In genomic region chr18:12497839-12498238, GRCh38 we compare ENCODE assay signal across 35 cellular contexts.
"Had no signal": no experiment of that assay in that cellular context is flagged by ENCODE, and none has a peak within 500 bp of the region (broad histone marks: within the 10 kb centered on the region; RNA-seq: fewer than 3 reads in every experiment).

No MANE protein-coding gene starts in this region.

- H3K9me3 Mint-ChIP-seq: activated B cell treated with CpG ODN at 0.5 μM for 24 hours; activated CD4-positive, alpha-beta memory T cell treated with anti-CD3 and anti-CD28 coated beads for 36 hours; activated CD4-positive, alpha-beta T cell treated with anti-CD3 and anti-CD28 coated beads, Interleukin-2, amount 10 ng/mL, durations not matched to agents 24 days and 14 days; activated CD8-positive, alpha-beta T cell treated with anti-CD3 and anti-CD28 coated beads for 36 hours; activated naive CD4-positive, alpha-beta T cell treated with anti-CD3 and anti-CD28 coated beads, Interleukin-2, amount 50 U/mL, for 72 hours; activated naive CD8-positive, alpha-beta T cell treated with anti-CD3 and anti-CD28 coated beads for 36 hours; activated T-cell treated with anti-CD3 and anti-CD28 coated beads, Interleukin-2, amount 50 U/mL, for 4 hours; activated T-cell treated with anti-CD3 and anti-CD28 coated beads, Interleukin-2, amount 50 U/mL, for 72 hours; activated T-helper 1 cell treated with anti-CD3 and anti-CD28 coated beads, Interleukin-12 subunit alpha, Interleukin-12 subunit beta, Interleukin-2, Interleukin-4 antibody, amounts not matched to agents 30 ng/mL and 10 ng/mL and 1 ng/mL, durations not matched to agents 14 hours and 24 hours and 36 hours; activated T-helper 17 cell treated with anti-CD3 and anti-CD28 coated beads, Interleukin-2, amount 50 U/mL, for 72 hours; T-helper 1 cell treated with Interleukin-12 subunit alpha and Interleukin-12 subunit beta and Interleukin-4 antibody, amounts not matched to agents 30 μg/mL and 1 μg/mL, for 36 hours; T-helper 2 cell treated with Interferon-gamma antibody and Interleukin-4, amounts not matched to agents 5 μg/mL and 100 μg/mL, for 36 hours had no signal

- H3K36me3 ChIP-seq: adrenal gland, breast epithelium had no signal

- H3K27ac ChIP-seq: adrenal gland, body of pancreas, brain microvascular endothelial cell, breast epithelium, VCaP had no signal

- H3K36me3 Mint-ChIP-seq: activated CD4-positive, alpha-beta memory T cell treated with anti-CD3 and anti-CD28 coated beads for 36 hours; activated naive CD4-positive, alpha-beta T cell treated with anti-CD3 and anti-CD28 coated beads, Interleukin-2, amount 50 U/mL, for 72 hours; activated naive CD8-positive, alpha-beta T cell treated with anti-CD3 and anti-CD28 coated beads for 36 hours had no signal

- H3K4me1 ChIP-seq: adrenal gland, body of pancreas, breast epithelium had no signal

- H3K4me3 Mint-ChIP-seq: activated B cell treated with CpG ODN at 0.5 μM for 24 hours; activated CD4-positive, alpha-beta memory T cell treated with anti-CD3 and anti-CD28 coated beads for 36 hours; activated CD4-positive, alpha-beta T cell treated with anti-CD3 and anti-CD28 coated beads, Interleukin-2, amount 10 ng/mL, durations not matched to agents 24 days and 14 days; activated CD8-positive, alpha-beta T cell treated with anti-CD3 and anti-CD28 coated beads for 36 hours; activated naive CD8-positive, alpha-beta T cell treated with anti-CD3 and anti-CD28 coated beads for 36 hours; activated T-cell treated with anti-CD3 and anti-CD28 coated beads, Interleukin-2, amount 50 U/mL, for 4 hours; activated T-cell treated with anti-CD3 and anti-CD28 coated beads, Interleukin-2, amount 50 U/mL, for 72 hours; activated T-helper 1 cell treated with anti-CD3 and anti-CD28 coated beads, Interleukin-12 subunit alpha, Interleukin-12 subunit beta, Interleukin-2, Interleukin-4 antibody, amounts not matched to agents 30 ng/mL and 10 ng/mL and 1 ng/mL, durations not matched to agents 14 hours and 24 hours and 36 hours; activated T-helper 17 cell treated with anti-CD3 and anti-CD28 coated beads, Interleukin-2, amount 50 U/mL, for 72 hours; T-helper 1 cell treated with Interleukin-12 subunit alpha and Interleukin-12 subunit beta and Interleukin-4 antibody, amounts not matched to agents 30 μg/mL and 1 μg/mL, for 36 hours; T-helper 2 cell treated with Interferon-gamma antibody and Interleukin-4, amounts not matched to agents 5 μg/mL and 100 μg/mL, for 36 hours had no signal

- H3K27ac Mint-ChIP-seq: activated B cell treated with CpG ODN at 0.5 μM for 24 hours; activated CD4-positive, alpha-beta memory T cell treated with anti-CD3 and anti-CD28 coated beads for 36 hours; activated CD4-positive, alpha-beta T cell treated with anti-CD3 and anti-CD28 coated beads, Interleukin-2, amount 10 ng/mL, durations not matched to agents 24 days and 14 days; activated CD8-positive, alpha-beta T cell treated with anti-CD3 and anti-CD28 coated beads for 36 hours; activated naive CD4-positive, alpha-beta T cell treated with anti-CD3 and anti-CD28 coated beads, Interleukin-2, amount 50 U/mL, for 72 hours; activated naive CD8-positive, alpha-beta T cell treated with anti-CD3 and anti-CD28 coated beads for 36 hours; activated T-cell treated with anti-CD3 and anti-CD28 coated beads, Interleukin-2, amount 50 U/mL, for 72 hours; activated T-helper 1 cell treated with anti-CD3 and anti-CD28 coated beads, Interleukin-12 subunit alpha, Interleukin-12 subunit beta, Interleukin-2, Interleukin-4 antibody, amounts not matched to agents 30 ng/mL and 10 ng/mL and 1 ng/mL, durations not matched to agents 14 hours and 24 hours and 36 hours; activated T-helper 17 cell treated with anti-CD3 and anti-CD28 coated beads, Interleukin-2, amount 50 U/mL, for 72 hours; T-helper 2 cell treated with Interferon-gamma antibody and Interleukin-4, amounts not matched to agents 5 μg/mL and 100 μg/mL, for 36 hours had no signal

- DNase-seq: activated B cell treated with CpG ODN at 0.5 μM for 24 hours; activated CD4-positive, alpha-beta memory T cell treated with anti-CD3 and anti-CD28 coated beads for 36 hours; activated CD4-positive, alpha-beta T cell treated with anti-CD3 and anti-CD28 coated beads for 4 hours; activated CD4-positive, alpha-beta T cell treated with anti-CD3 and anti-CD28 coated beads, Interleukin-2, amount 10 ng/mL, durations not matched to agents 24 days and 14 days; activated CD4-positive, alpha-beta T cell treated with anti-CD3 and anti-CD28 coated beads, Interleukin-2, amount 50 U/mL, for 1 hour; activated CD4-positive, alpha-beta T cell treated with anti-CD3 and anti-CD28 coated beads, Interleukin-2, amount 50 U/mL, for 4 hours; activated CD4-positive, CD25-positive, alpha-beta regulatory T cell treated with anti-CD3 and anti-CD28 coated beads, Interleukin-2, amount 50 U/mL, for 72 hours; activated CD8-positive, alpha-beta memory T cell treated with anti-CD3 and anti-CD28 coated beads, Interleukin-2, amount 50 U/mL, for 4 hours; activated CD8-positive, alpha-beta T cell treated with anti-CD3 and anti-CD28 coated beads for 36 hours; activated effector memory CD4-positive, alpha-beta T cell treated with anti-CD3 and anti-CD28 coated beads, Interleukin-2, amount 50 U/mL, for 16 hours; activated naive CD4-positive, alpha-beta T cell treated with anti-CD3 and anti-CD28 coated beads, Interleukin-2, amount 50 U/mL, for 16 hours; activated naive CD4-positive, alpha-beta T cell treated with Interleukin-2 at 50 U/mL for 16 hours; activated naive CD8-positive, alpha-beta T cell treated with anti-CD3 and anti-CD28 coated beads for 36 hours; activated T-cell treated with anti-CD3 and anti-CD28 coated beads for 4 hours; activated T-cell treated with anti-CD3 and anti-CD28 coated beads, Interleukin-2, amount 50 U/mL, for 1 hour; activated T-cell treated with anti-CD3 and anti-CD28 coated beads, Interleukin-2, amount 50 U/mL, for 4 hours; activated T-cell treated with anti-CD3 and anti-CD28 coated beads, Interleukin-2, amount 50 U/mL, for 72 hours; adrenal gland; amniotic stem cell; aorta; body of pancreas; brain microvascular endothelial cell; central memory CD4-positive, alpha-beta T cell; T-helper 1 cell; T-helper 2 cell; T-helper 9 cell had no signal

- FAIRE-seq: astrocyte, TTC549 had no signal

- H3K27me3 ChIP-seq: adrenal gland, body of pancreas, brain microvascular endothelial cell, breast epithelium had no signal

- H3K4me3 ChIP-seq: adrenal gland, body of pancreas, breast epithelium had no signal

- H3K9me3 ChIP-seq: adrenal gland, body of pancreas, breast epithelium had no signal

- ATAC-seq: activated CD8-positive, alpha-beta T cell treated with anti-CD3 and anti-CD28 coated beads for 36 hours; activated naive CD4-positive, alpha-beta T cell treated with anti-CD3 and anti-CD28 coated beads, Interleukin-2, amount 50 U/mL, for 72 hours; activated T-cell treated with anti-CD3 and anti-CD28 coated beads, Interleukin-2, amount 50 U/mL, for 4 hours; activated T-cell treated with anti-CD3 and anti-CD28 coated beads, Interleukin-2, amount 50 U/mL, for 72 hours; activated T-helper 17 cell treated with anti-CD3 and anti-CD28 coated beads, Interleukin-2, amount 50 U/mL, for 72 hours; body of pancreas had no signal

- H3K27me3 Mint-ChIP-seq: activated B cell treated with CpG ODN at 0.5 μM for 24 hours; activated CD4-positive, alpha-beta memory T cell treated with anti-CD3 and anti-CD28 coated beads for 36 hours; activated CD4-positive, alpha-beta T cell treated with anti-CD3 and anti-CD28 coated beads, Interleukin-2, amount 10 ng/mL, durations not matched to agents 24 days and 14 days; activated CD8-positive, alpha-beta T cell treated with anti-CD3 and anti-CD28 coated beads for 36 hours; activated naive CD8-positive, alpha-beta T cell treated with anti-CD3 and anti-CD28 coated beads for 36 hours; activated T-helper 17 cell treated with anti-CD3 and anti-CD28 coated beads, Interleukin-2, amount 50 U/mL, for 72 hours had no signal

- H3K4me1 Mint-ChIP-seq: activated B cell treated with CpG ODN at 0.5 μM for 24 hours; activated T-helper 17 cell treated with anti-CD3 and anti-CD28 coated beads, Interleukin-2, amount 50 U/mL, for 72 hours had no signal
